8 cellular contexts compared by ENCODE assay signal in the genomic region with DNA sequence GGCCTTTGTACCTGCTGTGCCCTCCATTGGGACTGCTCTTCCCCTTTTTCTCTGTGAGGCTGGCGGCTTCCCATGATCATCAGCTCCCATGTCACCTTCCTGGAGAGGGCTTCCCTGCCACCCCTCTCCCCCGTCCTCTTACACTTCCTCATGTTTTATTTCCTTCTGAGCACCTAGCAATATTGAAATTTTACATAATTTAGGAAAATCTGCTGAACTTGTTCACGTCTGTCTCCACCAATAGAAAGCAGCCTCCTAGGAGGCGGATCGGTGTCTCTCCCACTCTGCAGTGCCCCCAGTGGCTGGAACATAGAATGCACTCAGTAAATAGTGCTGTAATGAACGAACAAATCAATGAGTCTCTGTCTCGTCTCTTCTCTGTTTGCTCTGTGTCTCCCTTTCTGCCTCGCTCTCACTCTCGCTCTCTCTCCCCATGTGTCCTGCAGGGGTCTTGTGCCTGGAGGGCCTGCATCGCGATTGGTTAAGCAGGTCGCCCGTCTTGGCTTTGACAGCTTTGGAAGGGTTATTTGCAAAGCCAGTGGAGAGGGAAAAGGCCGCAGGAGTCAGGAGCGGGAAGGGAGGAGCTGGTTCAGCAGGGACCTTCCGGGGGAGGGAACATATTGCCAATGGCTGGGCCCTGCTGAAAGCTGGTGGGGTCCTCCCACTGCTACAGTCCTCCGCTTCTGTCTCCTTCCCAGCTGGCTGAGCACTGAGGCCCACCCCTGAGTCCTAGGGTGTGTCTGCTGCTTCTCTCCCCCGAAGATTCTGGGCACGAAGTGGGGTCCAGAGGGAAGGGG. TPM values are rescaled to one million over a fixed set of nuclear protein-coding genes. Genes with fewer than 3 reads are reported as not detected.
DNase-seq lines count a peak whose midpoint lies in the region; ATAC-seq and TF ChIP-seq lines count a peak whose summit lies in the region.

No MANE protein-coding gene starts in this region.

- no peaks in the 10 kb centered on the region for H3K36me3 Mint-ChIP-seq in CD8-positive, alpha-beta memory T cell
- no peaks in the 10 kb centered on the region for H3K36me3 Mint-ChIP-seq in HFFc6 (ENCODE audit: low read depth)

- H3K9me3 ChIP-seq in CD8-positive, alpha-beta memory T cell (ENCODE audit: low read length) = no peaks in the 10 kb centered on the region
- H3K9me3 ChIP-seq in lung (ENCODE audit: control insufficient read depth in 2 of 2, insufficient read depth in 1 of 2, low read length in 1 of 2) = no peaks in the 10 kb centered on the region

- no peaks in the 10 kb centered on the region for H3K36me3 ChIP-seq in CD8-positive, alpha-beta memory T cell (ENCODE audit: insufficient read depth, low read length)
- no peaks in the 10 kb centered on the region for H3K36me3 ChIP-seq in lung (ENCODE audit: control insufficient read depth in 2 of 2, insufficient read depth in 2 of 2, low read length in 2 of 2)

- peaks cover 5% of the 10 kb centered on the region for H3K4me1 ChIP-seq in CD8-positive, alpha-beta memory T cell (ENCODE audit: insufficient read depth, low read length)
- no peaks in the 10 kb centered on the region for H3K4me1 ChIP-seq in lung (ENCODE audit: control insufficient read depth in 2 of 2, insufficient read depth in 2 of 2, low read length in 2 of 2)

- no peak overlapping the region for H3K27ac ChIP-seq in CD8-positive, alpha-beta memory T cell (ENCODE audit: low read depth, low read length)
- peak overlapping the region; percentile 34 to 55 for H3K27ac ChIP-seq in lung (ENCODE audit: low read depth in 1 of 2, low read length in 1 of 2)

- peaks cover 0 to 10% (median 2%) of the 10 kb centered on the region in 3 donors for H3K4me1 Mint-ChIP-seq in CD8-positive, alpha-beta memory T cell
- peaks cover 12% of the 10 kb centered on the region for H3K4me1 Mint-ChIP-seq in HFFc6 (ENCODE audit: low read depth)

- DNase-seq in CD8-positive, alpha-beta memory T cell = peak in 4 of 5 donors; percentile 19 to 38 (median 34)
- peak; percentile 46 for DNase-seq in HFFc6
- DNase-seq in NCI-H69 (lab: John Stamatoyannopoulos, UW) = peak; percentile 59
- DNase-seq in activated CD4-positive, alpha-beta T cell treated with anti-CD3 and anti-CD28 coated beads, Interleukin-2, amount 50 U/mL, for 24 hours (ENCODE audit: low read depth in 1 of 2, low spot score in 1 of 2) = peak; percentile 33 to 58
- DNase-seq in effector CD8-positive, alpha-beta T cell (lab: John Stamatoyannopoulos, UW) = peak; percentile 12
- peak; percentile 71 for DNase-seq in lung (ENCODE audit: low spot score)
- peak in 2 of 3 donors; percentile 11 to 44 for DNase-seq in stimulated activated CD4-positive, alpha-beta T cell treated with anti-CD3 and anti-CD28 coated beads, TNF-alpha, amount 100 ng/mL, for 1 hour (ENCODE audit: low read depth in 3 of 3, low spot score in 1 of 3)

- TF ChIP-seq CTCF in HFFc6 (IDR thresholded peaks at IDR 0.05) = peak; percentile 93
- peak; percentile 58 for TF ChIP-seq CTCF in lung (IDR thresholded peaks at IDR 0.05; ENCODE audit: control extremely low read depth, extremely low read depth)

- peak overlapping the region; percentile 39 for H3K4me3 ChIP-seq in CD8-positive, alpha-beta memory T cell (ENCODE audit: low read length)
- no peak overlapping the region for H3K4me3 ChIP-seq in lung

- WGBS in lung, 2 donors = 18% methylated on average over 19 of the region's 19 CpGs

- H3K27me3 ChIP-seq in CD8-positive, alpha-beta memory T cell (ENCODE audit: insufficient read depth, low read length, poor library complexity, severe bottlenecking) = no peaks in the 10 kb centered on the region
- H3K27me3 ChIP-seq in lung (ENCODE audit: control insufficient read depth, insufficient read depth) = no peaks in the 10 kb centered on the region

- H3K27me3 Mint-ChIP-seq in CD8-positive, alpha-beta memory T cell = peaks cover 6 to 8% of the 10 kb centered on the region in 2 donors
- H3K27me3 Mint-ChIP-seq in HFFc6 (ENCODE audit: insufficient read depth) = peaks cover 3% of the 10 kb centered on the region; the same call in 1 of the 2 replicates

- no peak overlapping the region for H3K27ac Mint-ChIP-seq in CD8-positive, alpha-beta memory T cell
- no peak overlapping the region for H3K27ac Mint-ChIP-seq in HFFc6

- no peaks in the 10 kb centered on the region for H3K9me3 Mint-ChIP-seq in CD8-positive, alpha-beta memory T cell
- H3K9me3 Mint-ChIP-seq in HFFc6 = no peaks in the 10 kb centered on the region

- H3K4me3 Mint-ChIP-seq in CD8-positive, alpha-beta memory T cell = no peak overlapping the region
- H3K4me3 Mint-ChIP-seq in HFFc6 = no peak overlapping the region

- POLR2A ChIA-PET in CD8-positive, alpha-beta memory T cell (lab: Charles Lee) = no interaction called here

- CTCF ChIA-PET in CD8-positive, alpha-beta memory T cell (lab: Charles Lee) = interaction anchor here (0.7 to 1.1 kb wide), 3 partner anchors 10 to 18 kb away, joined by 3 to 4 read pairs (median 3); partner anchors contain the start of gene OCSTAMP

- ATAC-seq in lung (ENCODE audit: insufficient read depth, low FRiP score) (peak; percentile 87), GM18517 (IDR thresholded peaks at IDR 0.05; ENCODE audit: unreplicated experiment) (no peak)

RNA-seq across cellular contexts. Expression of gene OCSTAMP, which starts 12.1 kb away (rescaled TPM):
- not detected for total RNA-seq in CD8-positive, alpha-beta memory T cell
- polyA plus RNA-seq in CD8-positive, alpha-beta memory T cell = not detected
- not detected for total RNA-seq in HFFc6 (2021; fragmentation: NEBNext Ultra II Directional; extraction: Animal tissue kit (Norgen Biotek cat#: 25700))
- under 1 TPM in 1 of 2 donors, not detected in 1; 0.11 TPM for total RNA-seq in lung
- not detected for polyA plus RNA-seq in lung

RNA-seq across cellular contexts. Expression of gene ZNF334, which starts 49.2 kb away (rescaled TPM):
- 1 to 10 TPM; 1.3 to 1.4 TPM for total RNA-seq in CD8-positive, alpha-beta memory T cell
- polyA plus RNA-seq in CD8-positive, alpha-beta memory T cell = not detected
- 1 to 10 TPM in 5 of 6 experiments, under 1 TPM in 1; 0.87 to 1.6 (median 1.2) TPM for total RNA-seq in HFFc6 (2021; fragmentation: NEBNext Ultra II Directional; extraction: Animal tissue kit (Norgen Biotek cat#: 25700))
- total RNA-seq in lung = 10 to 100 TPM in 1 of 2 donors, 1 to 10 TPM in 1; 7.0 to 25.3 TPM
- 1 to 10 TPM; 1.4 to 3.7 TPM for polyA plus RNA-seq in lung

Comparison
In these comparisons a context has a peak if more than half of its experiments do, and no peak if none do; other contexts are left out.
1. DNase-seq: peak in every context shown above with its lines; median percentile 71 in lung; 59 in NCI-H69; 46 in HFFc6; 46 in activated CD4-positive, alpha-beta T cell treated with anti-CD3 and anti-CD28 coated beads, Interleukin-2, amount 50 U/mL, for 24 hours; 34 in CD8-positive, alpha-beta memory T cell; 28 in stimulated activated CD4-positive, alpha-beta T cell treated with anti-CD3 and anti-CD28 coated beads, TNF-alpha, amount 100 ng/mL, for 1 hour; 12 in effector CD8-positive, alpha-beta T cell.